1 cellular context compared by ENCODE assay signal in the genomic region with DNA sequence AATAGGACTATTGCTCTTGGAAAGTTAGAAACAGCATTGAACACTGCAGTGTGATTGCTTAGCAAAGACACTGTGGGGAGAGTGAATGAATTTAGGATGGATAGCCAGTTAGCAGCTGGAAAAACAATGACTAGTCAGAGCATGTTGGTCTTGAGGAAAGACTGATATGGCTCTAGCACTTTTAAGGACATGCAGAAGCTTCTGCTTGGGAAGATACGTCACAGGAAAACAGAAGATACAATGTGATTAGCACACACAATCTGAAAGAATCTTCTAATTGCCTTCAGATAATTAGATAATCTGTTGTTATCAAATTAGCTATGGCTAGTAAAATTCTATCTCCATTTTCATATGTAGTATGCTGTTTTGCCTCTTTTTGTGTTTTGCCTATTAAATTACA.
TF ChIP-seq lines count a peak whose summit lies in the region.

No MANE protein-coding gene starts in this region.

TF ChIP-seq in GM23338, 12 proteins besides CTCF, POLR2A, EP300 and RAD21 (continued from another document):
- TF ChIP-seq, protein P1, sequence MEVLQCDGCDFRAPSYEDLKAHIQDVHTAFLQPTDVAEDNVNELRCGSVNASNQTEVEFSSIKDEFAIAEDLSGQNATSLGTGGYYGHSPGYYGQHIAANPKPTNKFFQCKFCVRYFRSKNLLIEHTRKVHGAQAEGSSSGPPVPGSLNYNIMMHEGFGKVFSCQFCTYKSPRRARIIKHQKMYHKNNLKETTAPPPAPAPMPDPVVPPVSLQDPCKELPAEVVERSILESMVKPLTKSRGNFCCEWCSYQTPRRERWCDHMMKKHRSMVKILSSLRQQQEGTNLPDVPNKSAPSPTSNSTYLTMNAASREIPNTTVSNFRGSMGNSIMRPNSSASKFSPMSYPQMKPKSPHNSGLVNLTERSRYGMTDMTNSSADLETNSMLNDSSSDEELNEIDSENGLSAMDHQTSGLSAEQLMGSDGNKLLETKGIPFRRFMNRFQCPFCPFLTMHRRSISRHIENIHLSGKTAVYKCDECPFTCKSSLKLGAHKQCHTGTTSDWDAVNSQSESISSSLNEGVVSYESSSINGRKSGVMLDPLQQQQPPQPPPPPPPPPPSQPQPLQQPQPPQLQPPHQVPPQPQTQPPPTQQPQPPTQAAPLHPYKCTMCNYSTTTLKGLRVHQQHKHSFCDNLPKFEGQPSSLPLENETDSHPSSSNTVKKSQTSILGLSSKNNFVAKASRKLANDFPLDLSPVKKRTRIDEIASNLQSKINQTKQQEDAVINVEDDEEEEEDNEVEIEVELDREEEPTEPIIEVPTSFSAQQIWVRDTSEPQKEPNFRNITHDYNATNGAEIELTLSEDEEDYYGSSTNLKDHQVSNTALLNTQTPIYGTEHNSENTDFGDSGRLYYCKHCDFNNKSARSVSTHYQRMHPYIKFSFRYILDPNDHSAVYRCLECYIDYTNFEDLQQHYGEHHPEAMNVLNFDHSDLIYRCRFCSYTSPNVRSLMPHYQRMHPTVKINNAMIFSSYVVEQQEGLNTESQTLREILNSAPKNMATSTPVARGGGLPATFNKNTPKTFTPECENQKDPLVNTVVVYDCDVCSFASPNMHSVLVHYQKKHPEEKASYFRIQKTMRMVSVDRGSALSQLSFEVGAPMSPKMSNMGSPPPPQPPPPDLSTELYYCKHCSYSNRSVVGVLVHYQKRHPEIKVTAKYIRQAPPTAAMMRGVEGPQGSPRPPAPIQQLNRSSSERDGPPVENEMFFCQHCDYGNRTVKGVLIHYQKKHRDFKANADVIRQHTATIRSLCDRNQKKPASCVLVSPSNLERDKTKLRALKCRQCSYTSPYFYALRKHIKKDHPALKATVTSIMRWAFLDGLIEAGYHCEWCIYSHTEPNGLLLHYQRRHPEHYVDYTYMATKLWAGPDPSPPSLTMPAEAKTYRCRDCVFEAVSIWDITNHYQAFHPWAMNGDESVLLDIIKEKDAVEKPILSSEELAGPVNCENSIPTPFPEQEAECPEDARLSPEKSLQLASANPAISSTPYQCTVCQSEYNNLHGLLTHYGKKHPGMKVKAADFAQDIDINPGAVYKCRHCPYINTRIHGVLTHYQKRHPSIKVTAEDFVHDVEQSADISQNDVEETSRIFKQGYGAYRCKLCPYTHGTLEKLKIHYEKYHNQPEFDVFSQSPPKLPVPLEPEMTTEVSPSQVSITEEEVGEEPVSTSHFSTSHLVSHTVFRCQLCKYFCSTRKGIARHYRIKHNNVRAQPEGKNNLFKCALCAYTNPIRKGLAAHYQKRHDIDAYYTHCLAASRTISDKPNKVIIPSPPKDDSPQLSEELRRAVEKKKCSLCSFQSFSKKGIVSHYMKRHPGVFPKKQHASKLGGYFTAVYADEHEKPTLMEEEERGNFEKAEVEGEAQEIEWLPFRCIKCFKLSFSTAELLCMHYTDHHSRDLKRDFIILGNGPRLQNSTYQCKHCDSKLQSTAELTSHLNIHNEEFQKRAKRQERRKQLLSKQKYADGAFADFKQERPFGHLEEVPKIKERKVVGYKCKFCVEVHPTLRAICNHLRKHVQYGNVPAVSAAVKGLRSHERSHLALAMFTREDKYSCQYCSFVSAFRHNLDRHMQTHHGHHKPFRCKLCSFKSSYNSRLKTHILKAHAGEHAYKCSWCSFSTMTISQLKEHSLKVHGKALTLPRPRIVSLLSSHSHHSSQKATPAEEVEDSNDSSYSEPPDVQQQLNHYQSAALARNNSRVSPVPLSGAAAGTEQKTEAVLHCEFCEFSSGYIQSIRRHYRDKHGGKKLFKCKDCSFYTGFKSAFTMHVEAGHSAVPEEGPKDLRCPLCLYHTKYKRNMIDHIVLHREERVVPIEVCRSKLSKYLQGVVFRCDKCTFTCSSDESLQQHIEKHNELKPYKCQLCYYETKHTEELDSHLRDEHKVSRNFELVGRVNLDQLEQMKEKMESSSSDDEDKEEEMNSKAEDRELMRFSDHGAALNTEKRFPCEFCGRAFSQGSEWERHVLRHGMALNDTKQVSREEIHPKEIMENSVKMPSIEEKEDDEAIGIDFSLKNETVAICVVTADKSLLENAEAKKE (CRISPR knock-in tag; IDR thresholded peaks at IDR 0.05): no peak
- TF ChIP-seq REST (IDR thresholded peaks at IDR 0.05; ENCODE audit: unreplicated experiment): no peak
